In genomic region chr12:24711056-24711455, GRCh38 we compare ENCODE assay signal across 13 cellular contexts.
DNase-seq lines count a peak whose midpoint lies in the region; ATAC-seq and TF ChIP-seq lines count a peak whose summit lies in the region.
"Had no signal": no experiment of that assay in that cellular context is flagged by ENCODE, and none has a peak within 500 bp of the region (broad histone marks: within the 10 kb centered on the region; RNA-seq: fewer than 3 reads in every experiment).

No MANE protein-coding gene starts in this region.

- H3K9me3 Mint-ChIP-seq in activated T-cell treated with anti-CD3 and anti-CD28 coated beads, Interleukin-2, amount 50 U/mL, for 24 hours = no peaks in the 10 kb centered on the region
- no peaks in the 10 kb centered on the region for H3K9me3 Mint-ChIP-seq in activated T-cell treated with anti-CD3 and anti-CD28 coated beads, Interleukin-2, amount 50 U/mL, for 4 hours
- peaks cover 4% of the 10 kb centered on the region for H3K9me3 Mint-ChIP-seq in activated T-helper 17 cell treated with anti-CD3 and anti-CD28 coated beads, Interleukin-2, amount 50 U/mL, for 72 hours
- H3K9me3 Mint-ChIP-seq: CD4-positive, alpha-beta T cell; GM23338 had no signal

- no peaks in the 10 kb centered on the region for H3K27me3 ChIP-seq in smooth muscle cell (ENCODE audit: low read depth)
- H3K27me3 ChIP-seq: BE2C had no signal

- no peak overlapping the region for H3K4me2 ChIP-seq in smooth muscle cell
- H3K4me2 ChIP-seq: GM23338 had no signal

- H3K4me1 Mint-ChIP-seq in activated T-cell treated with anti-CD3 and anti-CD28 coated beads, Interleukin-2, amount 50 U/mL, for 24 hours (ENCODE audit: low read depth) = peaks cover 24% of the 10 kb centered on the region
- peaks cover 3% of the 10 kb centered on the region for H3K4me1 Mint-ChIP-seq in activated T-cell treated with anti-CD3 and anti-CD28 coated beads, Interleukin-2, amount 50 U/mL, for 4 hours (ENCODE audit: low read depth)
- H3K4me1 Mint-ChIP-seq in activated T-helper 17 cell treated with anti-CD3 and anti-CD28 coated beads, Interleukin-2, amount 50 U/mL, for 72 hours = no peaks in the 10 kb centered on the region
- H3K4me1 Mint-ChIP-seq: GM23338 had no signal

- no peak overlapping the region for H3K4me3 ChIP-seq in smooth muscle cell
- H3K4me3 ChIP-seq: GM23338 had no signal

- no peak overlapping the region for H3K9ac ChIP-seq in smooth muscle cell (ENCODE audit: low read depth)

- H3F3A ChIP-seq in smooth muscle cell (ENCODE audit: low read depth) = peaks cover 32% of the 10 kb centered on the region

- H3K36me3 ChIP-seq in smooth muscle cell (ENCODE audit: low read depth) = no peaks in the 10 kb centered on the region
- H3K36me3 ChIP-seq: BE2C had no signal

- peaks cover 5% of the 10 kb centered on the region for H3K27me3 Mint-ChIP-seq in activated T-cell treated with anti-CD3 and anti-CD28 coated beads, Interleukin-2, amount 50 U/mL, for 24 hours
- H3K27me3 Mint-ChIP-seq in activated T-cell treated with anti-CD3 and anti-CD28 coated beads, Interleukin-2, amount 50 U/mL, for 4 hours (ENCODE audit: low read depth) = no peaks in the 10 kb centered on the region
- no peaks in the 10 kb centered on the region for H3K27me3 Mint-ChIP-seq in activated T-helper 17 cell treated with anti-CD3 and anti-CD28 coated beads, Interleukin-2, amount 50 U/mL, for 72 hours
- H3K27me3 Mint-ChIP-seq: CD4-positive, alpha-beta T cell had no signal

- no peak for DNase-seq in activated T-cell treated with anti-CD3 and anti-CD28 coated beads, Interleukin-2, amount 50 U/mL, for 24 hours
- DNase-seq in activated T-cell treated with anti-CD3 and anti-CD28 coated beads, Interleukin-2, amount 50 U/mL, for 4 hours = no peak
- DNase-seq in smooth muscle cell (lab: John Stamatoyannopoulos, UW; ENCODE audit: unreplicated experiment) (no peak), NCI-H2107 treated with DMSO at 0.1 percent for 48 hours (lab: John Stamatoyannopoulos, UW; ENCODE audit: unreplicated experiment) (no peak), ecto neural progenitor cell (ENCODE audit: low spot score) (no peak)
- DNase-seq: BE2C; C1 segment of cervical spinal cord; Caco-2; CD4-positive, alpha-beta T cell; HCEC 1CT had no signal

- no peaks in the 10 kb centered on the region for H3K9me3 ChIP-seq in smooth muscle cell (replicated peaks; ENCODE audit: low read depth)
- H3K9me3 ChIP-seq: BE2C, Caco-2 had no signal

- WGBS in smooth muscle cell (ENCODE audit: low lambda C conversion rate) = 82% methylated on average over 1 of the region's 1 CpG

- no peak for ATAC-seq in activated T-cell treated with anti-CD3 and anti-CD28 coated beads, Interleukin-2, amount 50 U/mL, for 4 hours
- no peak for ATAC-seq in activated T-helper 17 cell treated with anti-CD3 and anti-CD28 coated beads, Interleukin-2, amount 50 U/mL, for 72 hours (replicated peaks)
- ATAC-seq: GM23338 had no signal

- H3K4me1 ChIP-seq in smooth muscle cell (ENCODE audit: low read depth) = no peaks in the 10 kb centered on the region
- H3K4me1 ChIP-seq: BE2C had no signal

- peak overlapping the region; percentile 64 for H2AFZ ChIP-seq in smooth muscle cell (ENCODE audit: low read depth)
- H2AFZ ChIP-seq: GM23338 had no signal

- no peaks in the 10 kb centered on the region for H3K79me2 ChIP-seq in smooth muscle cell (ENCODE audit: low read depth)

- TF ChIP-seq CTCF in smooth muscle cell (IDR thresholded peaks at IDR 0.05; ENCODE audit: borderline replicate concordance, insufficient read depth, poor library complexity, severe bottlenecking) = no peak

- H3K4me3 Mint-ChIP-seq in activated T-cell treated with anti-CD3 and anti-CD28 coated beads, Interleukin-2, amount 50 U/mL, for 24 hours = no peak overlapping the region
- H3K4me3 Mint-ChIP-seq in activated T-cell treated with anti-CD3 and anti-CD28 coated beads, Interleukin-2, amount 50 U/mL, for 4 hours = no peak overlapping the region
- H3K4me3 Mint-ChIP-seq in activated T-helper 17 cell treated with anti-CD3 and anti-CD28 coated beads, Interleukin-2, amount 50 U/mL, for 72 hours = peak overlapping the region; percentile 14
- H3K4me3 Mint-ChIP-seq: CD4-positive, alpha-beta T cell; GM23338 had no signal

- H3K27ac Mint-ChIP-seq in activated T-cell treated with anti-CD3 and anti-CD28 coated beads, Interleukin-2, amount 50 U/mL, for 24 hours = peak overlapping the region; percentile 7
- H3K27ac Mint-ChIP-seq in activated T-helper 17 cell treated with anti-CD3 and anti-CD28 coated beads, Interleukin-2, amount 50 U/mL, for 72 hours = peak overlapping the region; percentile 49
- H3K27ac Mint-ChIP-seq: CD4-positive, alpha-beta T cell; GM23338 had no signal

- no peaks in the 10 kb centered on the region for H4K20me1 ChIP-seq in smooth muscle cell (ENCODE audit: low read depth)

- peak overlapping the region; percentile 47 for H3K27ac ChIP-seq in smooth muscle cell (ENCODE audit: low read depth)
- H3K27ac ChIP-seq: HL-60 had no signal

- no peaks in the 10 kb centered on the region for H3K36me3 Mint-ChIP-seq in activated T-cell treated with anti-CD3 and anti-CD28 coated beads, Interleukin-2, amount 50 U/mL, for 24 hours (ENCODE audit: low read depth)
- H3K36me3 Mint-ChIP-seq in activated T-cell treated with anti-CD3 and anti-CD28 coated beads, Interleukin-2, amount 50 U/mL, for 4 hours (ENCODE audit: insufficient read depth) = no peaks in the 10 kb centered on the region
- no peaks in the 10 kb centered on the region for H3K36me3 Mint-ChIP-seq in activated T-helper 17 cell treated with anti-CD3 and anti-CD28 coated beads, Interleukin-2, amount 50 U/mL, for 72 hours (ENCODE audit: low read depth)
